In genomic region chr15:99844150-99844549, GRCh38 we compare ENCODE assay signal across 28 cellular contexts.
DNase-seq lines count a peak whose midpoint lies in the region; ATAC-seq and TF ChIP-seq lines count a peak whose summit lies in the region.
"Had no signal": no experiment of that assay in that cellular context is flagged by ENCODE, and none has a peak within 500 bp of the region (broad histone marks: within the 10 kb centered on the region; RNA-seq: fewer than 3 reads in every experiment).

No MANE protein-coding gene starts in this region.

- no peaks in the 10 kb centered on the region for H3K27me3 Mint-ChIP-seq in activated T-cell treated with anti-CD3 and anti-CD28 coated beads, Interleukin-2, amount 50 U/mL, for 72 hours (ENCODE audit: low read depth)
- no peaks in the 10 kb centered on the region for H3K27me3 Mint-ChIP-seq in activated T-helper 1 cell treated with anti-CD3 and anti-CD28 coated beads, Interleukin-12 subunit alpha, Interleukin-12 subunit beta, Interleukin-2, Interleukin-4 antibody, amounts not matched to agents 30 ng/mL and 10 ng/mL and 1 ng/mL, durations not matched to agents 14 hours and 24 hours and 36 hours (ENCODE audit: insufficient read depth)
- no peaks in the 10 kb centered on the region for H3K27me3 Mint-ChIP-seq in naive thymus-derived CD8-positive, alpha-beta T cell
- H3K27me3 Mint-ChIP-seq: B cell; CD4-positive, alpha-beta memory T cell; effector memory CD8-positive, alpha-beta T cell had no signal

- intact Hi-C loops in HCT116 (cut with micrococcal nuclease): no loop called here
- intact Hi-C loops in activated T-helper 1 cell treated with anti-CD3 and anti-CD28 coated beads, Interleukin-12 subunit alpha, Interleukin-12 subunit beta, Interleukin-2, Interleukin-4 antibody, amounts not matched to agents 30 ng/mL and 10 ng/mL and 1 ng/mL, durations not matched to agents 14 hours and 24 hours and 36 hours (cut with micrococcal nuclease): loop anchor here (10.0 kb wide), 1 partner anchor 239 kb away; no protein-coding TSS in a partner anchor

- H3K4me3 ChIP-seq in HCT116 (replicated peaks in 1 of 2; ENCODE audit: low read depth in 1 of 2, low read length in 2 of 2) (no peak overlapping the region), suprapubic skin (no peak overlapping the region)
- H3K4me3 ChIP-seq: cardiac muscle cell, coronary artery, GM23248, stomach, thyroid gland had no signal

- no peak for ATAC-seq in activated T-cell treated with anti-CD3 and anti-CD28 coated beads, Interleukin-2, amount 50 U/mL, for 72 hours (replicated peaks in 1 of 2)
- no peak for ATAC-seq in HCT116
- ATAC-seq in foreskin keratinocyte: peak; percentile 48
- no peak for ATAC-seq in naive thymus-derived CD8-positive, alpha-beta T cell
- ATAC-seq: effector memory CD8-positive, alpha-beta T cell had no signal

- RAD21 ChIA-PET in HCT116 (lab: Charles Lee; ENCODE audit: low non-redundant PET in 1 of 2, low total read pairs in 2 of 2, uncharacterized antibody in 2 of 2, unreplicated experiment in 2 of 2): no interaction called here

- H3K79me2 ChIP-seq in HCT116 (ENCODE audit: insufficient read depth, low read length): no peaks in the 10 kb centered on the region

- H3K36me3 ChIP-seq in HCT116 (ENCODE audit: control insufficient read depth in 1 of 2, insufficient read depth in 2 of 2, low read length in 2 of 2) (no peaks in the 10 kb centered on the region), suprapubic skin (no peaks in the 10 kb centered on the region)
- H3K36me3 ChIP-seq: cardiac muscle cell, stomach, thyroid gland had no signal

- BruUV-seq in HCT116 (replicated peaks; lab: Mats Ljungman, UMichigan): no TSS peak

- no peak for DNase-seq in activated T-cell treated with anti-CD3 and anti-CD28 coated beads, Interleukin-2, amount 50 U/mL, for 72 hours
- DNase-seq in activated T-cell treated with anti-CD3 and anti-CD28 coated beads, Interleukin-2, amount 50 U/mL, for 48 hours: no peak
- DNase-seq in HCT116 (ENCODE audit: low read depth, low spot score) (no peak), foreskin keratinocyte (peak; percentile 27 to 48), NCI-H1092 (lab: John Stamatoyannopoulos, UW) (no peak), suprapubic skin (ENCODE audit: low spot score in 2 of 2) (no peak)
- DNase-seq in activated T-helper 1 cell treated with anti-CD3 and anti-CD28 coated beads, Interleukin-12 subunit alpha, Interleukin-12 subunit beta, Interleukin-2, Interleukin-4 antibody, amounts not matched to agents 30 ng/mL and 10 ng/mL and 1 ng/mL, durations not matched to agents 14 hours and 24 hours and 36 hours (ENCODE audit: low spot score): no peak
- no peak for DNase-seq in naive thymus-derived CD8-positive, alpha-beta T cell
- DNase-seq: ACHN; activated CD8-positive, alpha-beta memory T cell treated with anti-CD3 and anti-CD28 coated beads for 24 hours; activated T-cell treated with anti-CD3 and anti-CD28 coated beads for 4 hours; aorta; CD4-positive, alpha-beta memory T cell; effector memory CD8-positive, alpha-beta T cell; erythroblast; GM23248; KG1; mesendoderm; NCI-H1417; NCI-H2029; NCI-H524 treated with DMSO at 0.1 percent for 48 hours; OCI-M1; small intestine; stomach; thyroid gland had no signal

- no peak overlapping the region for H2AFZ ChIP-seq in HCT116 (ENCODE audit: low read depth, low read length, poor library complexity, severe bottlenecking)
- H2AFZ ChIP-seq: GM23248 had no signal

- H4K20me1 ChIP-seq in HCT116 (ENCODE audit: insufficient read depth): no peaks in the 10 kb centered on the region

- 48% methylated on average over 8 of the region's 8 CpGs for WGBS in suprapubic skin

- no peaks in the 10 kb centered on the region for H3K9me3 ChIP-seq in HCT116 (ENCODE audit: control insufficient read depth in 1 of 2, insufficient read depth in 1 of 2, low read depth in 1 of 2, low read length in 2 of 2)
- no peaks in the 10 kb centered on the region for H3K9me3 ChIP-seq in suprapubic skin
- H3K9me3 ChIP-seq: stomach, thyroid gland had no signal

- H3K36me3 Mint-ChIP-seq in activated T-cell treated with anti-CD3 and anti-CD28 coated beads, Interleukin-2, amount 50 U/mL, for 72 hours (ENCODE audit: insufficient read depth in 2 of 2): peaks cover 1 to 11% of the 10 kb centered on the region in 2 donors
- peaks cover 12% of the 10 kb centered on the region for H3K36me3 Mint-ChIP-seq in activated T-helper 1 cell treated with anti-CD3 and anti-CD28 coated beads, Interleukin-12 subunit alpha, Interleukin-12 subunit beta, Interleukin-2, Interleukin-4 antibody, amounts not matched to agents 30 ng/mL and 10 ng/mL and 1 ng/mL, durations not matched to agents 14 hours and 24 hours and 36 hours (ENCODE audit: low read depth)
- peaks cover under 1 to 6% (median under 1%) of the 10 kb centered on the region in 3 donors for H3K36me3 Mint-ChIP-seq in naive thymus-derived CD8-positive, alpha-beta T cell

- H3K9ac ChIP-seq in HCT116 (ENCODE audit: low read length): no peak overlapping the region
- H3K9ac ChIP-seq: GM23248 had no signal

- TF ChIP-seq RAD21 in HCT116 (IDR thresholded peaks at IDR 0.05; ENCODE audit: low read depth): no peak

- H3K9me2 ChIP-seq in HCT116 (ENCODE audit: insufficient read depth): no peaks in the 10 kb centered on the region

- no peak overlapping the region for H3K4me2 ChIP-seq in HCT116 (ENCODE audit: low read length)

- peak overlapping the region; percentile 76 for H3K27ac Mint-ChIP-seq in activated T-cell treated with anti-CD3 and anti-CD28 coated beads, Interleukin-2, amount 50 U/mL, for 72 hours
- peak overlapping the region; percentile 70 for H3K27ac Mint-ChIP-seq in activated T-helper 1 cell treated with anti-CD3 and anti-CD28 coated beads, Interleukin-12 subunit alpha, Interleukin-12 subunit beta, Interleukin-2, Interleukin-4 antibody, amounts not matched to agents 30 ng/mL and 10 ng/mL and 1 ng/mL, durations not matched to agents 14 hours and 24 hours and 36 hours
- no peak overlapping the region for H3K27ac Mint-ChIP-seq in naive thymus-derived CD8-positive, alpha-beta T cell
- H3K27ac Mint-ChIP-seq: B cell; effector memory CD8-positive, alpha-beta T cell had no signal

- TF ChIP-seq CTCF in HCT116 (IDR thresholded peaks at IDR 0.05 in 2 of 3, conservative IDR thresholded peaks at IDR 0.05 in 1 of 3; ENCODE audit: borderline replicate concordance in 1 of 3, insufficient read depth in 1 of 3, low read depth in 2 of 3, low read length in 2 of 3) (no peak), foreskin keratinocyte (conservative IDR thresholded peaks at IDR 0.05) (no peak), suprapubic skin (IDR thresholded peaks at IDR 0.05) (no peak)

- CTCF ChIA-PET in HCT116 (lab: Charles Lee): no interaction called here

- no peak for TF ChIP-seq POLR2A in HCT116 (IDR thresholded peaks at IDR 0.05; ENCODE audit: borderline replicate concordance, extremely low read depth, insufficient read depth, insufficient read length)
- no peak for TF ChIP-seq POLR2A in suprapubic skin (IDR thresholded peaks at IDR 0.05)

- H3K4me3 Mint-ChIP-seq in activated T-cell treated with anti-CD3 and anti-CD28 coated beads, Interleukin-2, amount 50 U/mL, for 72 hours: peak overlapping the region; percentile 44 to 59
- H3K4me3 Mint-ChIP-seq in activated T-helper 1 cell treated with anti-CD3 and anti-CD28 coated beads, Interleukin-12 subunit alpha, Interleukin-12 subunit beta, Interleukin-2, Interleukin-4 antibody, amounts not matched to agents 30 ng/mL and 10 ng/mL and 1 ng/mL, durations not matched to agents 14 hours and 24 hours and 36 hours: no peak overlapping the region
- H3K4me3 Mint-ChIP-seq in naive thymus-derived CD8-positive, alpha-beta T cell: no peak overlapping the region
- H3K4me3 Mint-ChIP-seq: B cell; CD4-positive, alpha-beta memory T cell; effector memory CD8-positive, alpha-beta T cell had no signal

- TF ChIP-seq EP300 in suprapubic skin (IDR thresholded peaks at IDR 0.05): no peak

- no peaks in the 10 kb centered on the region for H3K9me3 Mint-ChIP-seq in activated T-cell treated with anti-CD3 and anti-CD28 coated beads, Interleukin-2, amount 50 U/mL, for 72 hours
- no peaks in the 10 kb centered on the region for H3K9me3 Mint-ChIP-seq in activated T-helper 1 cell treated with anti-CD3 and anti-CD28 coated beads, Interleukin-12 subunit alpha, Interleukin-12 subunit beta, Interleukin-2, Interleukin-4 antibody, amounts not matched to agents 30 ng/mL and 10 ng/mL and 1 ng/mL, durations not matched to agents 14 hours and 24 hours and 36 hours
- H3K9me3 Mint-ChIP-seq in naive thymus-derived CD8-positive, alpha-beta T cell: no peaks in the 10 kb centered on the region
- H3K9me3 Mint-ChIP-seq: CD4-positive, alpha-beta memory T cell; effector memory CD8-positive, alpha-beta T cell had no signal

- peaks cover 57% of the 10 kb centered on the region for H3K4me1 Mint-ChIP-seq in activated T-cell treated with anti-CD3 and anti-CD28 coated beads, Interleukin-2, amount 50 U/mL, for 72 hours (ENCODE audit: low read depth)
- peaks cover 40% of the 10 kb centered on the region for H3K4me1 Mint-ChIP-seq in activated T-helper 1 cell treated with anti-CD3 and anti-CD28 coated beads, Interleukin-12 subunit alpha, Interleukin-12 subunit beta, Interleukin-2, Interleukin-4 antibody, amounts not matched to agents 30 ng/mL and 10 ng/mL and 1 ng/mL, durations not matched to agents 14 hours and 24 hours and 36 hours (ENCODE audit: low read depth)
- peaks cover 0 to 4% (median 0%) of the 10 kb centered on the region in 4 donors for H3K4me1 Mint-ChIP-seq in naive thymus-derived CD8-positive, alpha-beta T cell
- H3K4me1 Mint-ChIP-seq: B cell had no signal

- H3K27me3 ChIP-seq in HCT116 (ENCODE audit: insufficient read depth, low read length): peaks cover 56% of the 10 kb centered on the region
- no peaks in the 10 kb centered on the region for H3K27me3 ChIP-seq in foreskin keratinocyte
- no peaks in the 10 kb centered on the region for H3K27me3 ChIP-seq in suprapubic skin
- H3K27me3 ChIP-seq: cardiac muscle cell, stomach, thyroid gland had no signal

- H3K27ac ChIP-seq in HCT116 (ENCODE audit: low read depth, low read length): no peak overlapping the region
- H3K27ac ChIP-seq in foreskin keratinocyte: no peak overlapping the region
- H3K27ac ChIP-seq in suprapubic skin: no peak overlapping the region
- H3K27ac ChIP-seq: cardiac muscle cell, coronary artery, GM23248, stomach, thyroid gland had no signal

- H3K4me1 ChIP-seq in HCT116 (ENCODE audit: control insufficient read depth in 1 of 2, insufficient read depth in 2 of 2, low read length in 2 of 2) (no peaks in the 10 kb centered on the region), foreskin keratinocyte (no peaks in the 10 kb centered on the region), suprapubic skin (peaks cover 7% of the 10 kb centered on the region)
- H3K4me1 ChIP-seq: stomach, thyroid gland had no signal

- POLR2A ChIA-PET in HCT116 (lab: Charles Lee): no interaction called here
- POLR2A ChIA-PET in naive thymus-derived CD8-positive, alpha-beta T cell (lab: Charles Lee): no interaction called here

Comparison
In these comparisons a context has a peak if more than half of its experiments do, and no peak if none do; other contexts are left out.
1. DNase-seq: peak in foreskin keratinocyte (2 of 2); none in activated T-cell treated with anti-CD3 and anti-CD28 coated beads, Interleukin-2, amount 50 U/mL, for 72 hours (0 of 2), activated T-cell treated with anti-CD3 and anti-CD28 coated beads, Interleukin-2, amount 50 U/mL, for 48 hours (0 of 2), HCT116 (single experiment), activated T-helper 1 cell treated with anti-CD3 and anti-CD28 coated beads, Interleukin-12 subunit alpha, Interleukin-12 subunit beta, Interleukin-2, Interleukin-4 antibody, amounts not matched to agents 30 ng/mL and 10 ng/mL and 1 ng/mL, durations not matched to agents 14 hours and 24 hours and 36 hours (single experiment), NCI-H1092 (single experiment), naive thymus-derived CD8-positive, alpha-beta T cell (0 of 10) and suprapubic skin (0 of 2).
2. H3K27ac Mint-ChIP-seq: peak in activated T-cell treated with anti-CD3 and anti-CD28 coated beads, Interleukin-2, amount 50 U/mL, for 72 hours (single experiment) and activated T-helper 1 cell treated with anti-CD3 and anti-CD28 coated beads, Interleukin-12 subunit alpha, Interleukin-12 subunit beta, Interleukin-2, Interleukin-4 antibody, amounts not matched to agents 30 ng/mL and 10 ng/mL and 1 ng/mL, durations not matched to agents 14 hours and 24 hours and 36 hours (single experiment); none in naive thymus-derived CD8-positive, alpha-beta T cell (0 of 10).
3. H3K4me3 Mint-ChIP-seq: peak in activated T-cell treated with anti-CD3 and anti-CD28 coated beads, Interleukin-2, amount 50 U/mL, for 72 hours (2 of 2); none in activated T-helper 1 cell treated with anti-CD3 and anti-CD28 coated beads, Interleukin-12 subunit alpha, Interleukin-12 subunit beta, Interleukin-2, Interleukin-4 antibody, amounts not matched to agents 30 ng/mL and 10 ng/mL and 1 ng/mL, durations not matched to agents 14 hours and 24 hours and 36 hours (single experiment) and naive thymus-derived CD8-positive, alpha-beta T cell (0 of 10).